In the genomic region with DNA sequence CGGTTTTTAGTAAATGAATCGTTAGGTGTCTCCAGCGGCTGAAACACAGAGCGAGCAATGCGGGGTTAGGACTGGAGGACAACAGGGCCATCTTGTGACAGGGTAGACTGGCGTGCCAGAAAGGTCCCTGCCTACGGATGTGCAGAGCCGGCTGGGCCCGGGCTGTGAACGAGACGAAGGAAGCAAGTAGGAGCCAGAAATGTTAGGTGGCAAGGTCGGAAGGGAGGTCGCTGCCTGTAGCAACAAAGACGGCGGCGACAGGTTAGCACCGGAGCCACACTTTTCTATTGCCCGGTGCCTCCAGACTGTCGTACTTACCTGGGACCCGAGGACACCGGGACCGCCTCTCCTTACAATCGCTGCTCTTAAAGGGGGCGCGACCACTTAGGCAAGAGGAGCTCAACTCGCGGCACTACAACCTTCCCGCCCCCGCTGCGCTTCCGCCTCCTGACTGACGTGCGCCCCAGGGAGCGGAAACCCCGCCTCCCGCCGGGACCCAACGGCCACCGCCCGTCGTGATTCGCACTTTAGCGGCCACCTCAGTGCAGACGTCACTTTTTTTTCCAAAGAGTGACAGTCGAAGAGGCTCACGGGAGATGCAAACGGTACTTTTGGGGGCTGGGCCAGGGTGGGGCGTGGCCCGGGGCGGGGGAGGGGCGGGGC, we compare ENCODE assay signal across 8 cellular contexts. TPM values are rescaled to one million over a fixed set of nuclear protein-coding genes. Genes with fewer than 3 reads are reported as not detected.
DNase-seq lines count a peak whose midpoint lies in the region; ATAC-seq and TF ChIP-seq lines count a peak whose summit lies in the region.

A gene with protein sequence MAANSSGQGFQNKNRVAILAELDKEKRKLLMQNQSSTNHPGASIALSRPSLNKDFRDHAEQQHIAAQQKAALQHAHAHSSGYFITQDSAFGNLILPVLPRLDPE (minus strand): TSS at position 449 of the 663 bp plus-strand sequence. CDS start 1,632 bp downstream, outside the sequence.

- no peaks in the 10 kb centered on the region for H3K9me3 Mint-ChIP-seq in activated naive CD8-positive, alpha-beta T cell treated with anti-CD3 and anti-CD28 coated beads, Interleukin-2, amount 50 U/mL, for 24 hours

- H3K9me3 ChIP-seq in heart left ventricle (peaks cover 0 to 7% (median 0%) of the 10 kb centered on the region in 12 donors), upper lobe of left lung (no peaks in the 10 kb centered on the region)

- DNase-seq in NCI-H1417 (lab: John Stamatoyannopoulos, UW) (peak; percentile 93 to 99 (median 98)), SW 1271 (lab: John Stamatoyannopoulos, UW) (peak; percentile 95 to 97), heart left ventricle (peak; percentile 95 to 97 (median 97)), posterior cingulate gyrus (peak; percentile 96 to 100 (median 96)), upper lobe of left lung (peak; percentile 97 to 98)
- DNase-seq in activated naive CD8-positive, alpha-beta T cell treated with anti-CD3 and anti-CD28 coated beads, Interleukin-2, amount 50 U/mL, for 24 hours = peak; percentile 98

- H3K27ac Mint-ChIP-seq in activated naive CD8-positive, alpha-beta T cell treated with anti-CD3 and anti-CD28 coated beads, Interleukin-2, amount 50 U/mL, for 24 hours = peak within 1 kb of the TSS; percentile 99

- H3K4me1 ChIP-seq in heart left ventricle = peaks cover 0 to 13% (median 8%) of the 10 kb centered on the region in 12 donors
- H3K4me1 ChIP-seq in upper lobe of left lung = peaks cover 8 to 18% (median 14%) of the 10 kb centered on the region in 4 donors

- H3K27me3 ChIP-seq in heart left ventricle (no peaks in the 10 kb centered on the region), upper lobe of left lung (no peaks in the 10 kb centered on the region)

- peak within 1 kb of the TSS; percentile 99 for H3K4me3 Mint-ChIP-seq in activated naive CD8-positive, alpha-beta T cell treated with anti-CD3 and anti-CD28 coated beads, Interleukin-2, amount 50 U/mL, for 24 hours

- peaks cover 0 to 24% (median 0%) of the 10 kb centered on the region in 9 donors for H3K36me3 ChIP-seq in heart left ventricle
- peaks cover 0 to 3% (median 0%) of the 10 kb centered on the region in 4 donors for H3K36me3 ChIP-seq in upper lobe of left lung

- peak in 1 of 2 donors; percentile 70 for TF ChIP-seq POLR2A in heart left ventricle (IDR thresholded peaks at IDR 0.05)
- peak in 3 of 4 donors; percentile 34 to 85 (median 47) for TF ChIP-seq POLR2A in upper lobe of left lung (IDR thresholded peaks at IDR 0.05)

- peaks cover 47% of the 10 kb centered on the region for H3K4me1 Mint-ChIP-seq in activated naive CD8-positive, alpha-beta T cell treated with anti-CD3 and anti-CD28 coated beads, Interleukin-2, amount 50 U/mL, for 24 hours

- H3K27me3 Mint-ChIP-seq in activated naive CD8-positive, alpha-beta T cell treated with anti-CD3 and anti-CD28 coated beads, Interleukin-2, amount 50 U/mL, for 24 hours = no peaks in the 10 kb centered on the region

- peak; percentile 97 for ATAC-seq in HG02763 (IDR thresholded peaks at IDR 0.05; ENCODE audit: unreplicated experiment)
- ATAC-seq in activated naive CD8-positive, alpha-beta T cell treated with anti-CD3 and anti-CD28 coated beads, Interleukin-2, amount 50 U/mL, for 24 hours = peak; percentile 90
- ATAC-seq in heart left ventricle = peak; percentile 98 to 99 (median 99)
- ATAC-seq in upper lobe of left lung (ENCODE audit: low FRiP score in 2 of 2) = peak; percentile 99

- H3K4me3 ChIP-seq in heart left ventricle = peak within 1 kb of the TSS; percentile 71 to 98 (median 90)
- H3K4me3 ChIP-seq in upper lobe of left lung = peak within 1 kb of the TSS; percentile 57 to 83 (median 72)

- peaks cover 8% of the 10 kb centered on the region for H3K36me3 Mint-ChIP-seq in activated naive CD8-positive, alpha-beta T cell treated with anti-CD3 and anti-CD28 coated beads, Interleukin-2, amount 50 U/mL, for 24 hours (ENCODE audit: low read depth)

- WGBS in heart left ventricle, 4 donors = 0% methylated on average over 28 to 51 of the region's 51 CpGs
- 0 to 1% methylated on average over 18 to 45 of the region's 51 CpGs for WGBS in upper lobe of left lung, 2 donors

- peak; percentile 26; the same call in 1 of the 2 replicates for TF ChIP-seq CTCF in GM12874 (IDR thresholded peaks at IDR 0.05; ENCODE audit: insufficient read depth, low read depth, low read length)
- peak in 4 of 12 donors; percentile 7 to 32 (median 18) for TF ChIP-seq CTCF in heart left ventricle (IDR thresholded peaks at IDR 0.05)
- peak in 4 of 6 experiments; percentile 24 to 40 (median 35) for TF ChIP-seq CTCF in upper lobe of left lung (IDR thresholded peaks at IDR 0.05)

- H3K27ac ChIP-seq in heart left ventricle = peak within 1 kb of the TSS; percentile 13 to 95 (median 90)
- peak within 1 kb of the TSS; percentile 81 to 95 (median 88) for H3K27ac ChIP-seq in upper lobe of left lung

- intact Hi-C loops in heart left ventricle (cut with DNase I) (loop anchor here (1.0 to 10.0 kb wide), 11 partner anchors 31 to 623 kb away; a partner anchor contains a TSS), posterior cingulate gyrus (cut with DNase I) (loop anchor here (1.0 to 5.0 kb wide), 2 partner anchors 33 to 340 kb away; a partner anchor contains a TSS)

- TF ChIP-seq EP300 in upper lobe of left lung (IDR thresholded peaks at IDR 0.05) = peak in 2 of 4 donors; percentile 2 to 34

RNA-seq across cellular contexts. Expression of the gene that starts here (rescaled TPM):
- total RNA-seq in heart left ventricle (10 to 100 TPM in 7 of 9 donors, 1 to 10 TPM in 2; 7.7 to 18.2 (median 12.7) TPM), upper lobe of left lung (10 to 100 TPM in 5 of 6 donors, 1 to 10 TPM in 1; 6.1 to 35.6 (median 19.3) TPM)
- 10 to 100 TPM in 1 of 2 donors, 1 to 10 TPM in 1; 4.3 to 17.8 TPM for polyA plus RNA-seq in heart left ventricle

Comparison
In these comparisons a context has a peak if more than half of its experiments do, and no peak if none do; other contexts are left out.
1. Peak in every context shown above with its lines: DNase-seq, ATAC-seq, H3K4me3 ChIP-seq and H3K27ac ChIP-seq.